1 cellular context compared by ENCODE assay signal in genomic region chr6:131063764-131064272, GRCh38.
A peak's percentile ranks its signal among the peaks of the same experiment; 100 is the strongest.
TF ChIP-seq lines count a peak whose summit lies in the region.

No MANE protein-coding gene starts in this region.

TF ChIP-seq in GM12878, 131 proteins besides CTCF, POLR2A, EP300 and RAD21 (continued from another document and continues in another):
- TF ChIP-seq TCF12 (IDR thresholded peaks at IDR 0.05; ENCODE audit: low read depth, low read length) = 0 out of 2 replicates have a peak, but pooled peaks have one; percentile 18
- TF ChIP-seq IRF5 (IDR thresholded peaks at IDR 0.05; ENCODE audit: borderline replicate concordance) = no peak
- TF ChIP-seq E2F8 (IDR thresholded peaks at IDR 0.05; ENCODE audit: low read depth, partially characterized antibody) = no peak
- no peak for TF ChIP-seq MEF2A (IDR thresholded peaks at IDR 0.05; ENCODE audit: insufficient read depth, low read depth, low read length)
- TF ChIP-seq GATAD2B (conservative IDR thresholded peaks at IDR 0.05; ENCODE audit: low read depth) = no peak
- no peak for TF ChIP-seq MYB (IDR thresholded peaks at IDR 0.05; ENCODE audit: borderline replicate concordance, low read depth, low read length)
- 0 out of 2 replicates have a peak, but pooled peaks have one; percentile 41 for TF ChIP-seq MTA3 (IDR thresholded peaks at IDR 0.05; ENCODE audit: borderline replicate concordance, low read length)
- peak; percentile 29 for TF ChIP-seq SP1 (IDR thresholded peaks at IDR 0.05; ENCODE audit: low read depth, low read length)
- peak; percentile 78 to 84 for TF ChIP-seq IKZF2 (IDR thresholded peaks at IDR 0.05)
- TF ChIP-seq, protein P1, sequence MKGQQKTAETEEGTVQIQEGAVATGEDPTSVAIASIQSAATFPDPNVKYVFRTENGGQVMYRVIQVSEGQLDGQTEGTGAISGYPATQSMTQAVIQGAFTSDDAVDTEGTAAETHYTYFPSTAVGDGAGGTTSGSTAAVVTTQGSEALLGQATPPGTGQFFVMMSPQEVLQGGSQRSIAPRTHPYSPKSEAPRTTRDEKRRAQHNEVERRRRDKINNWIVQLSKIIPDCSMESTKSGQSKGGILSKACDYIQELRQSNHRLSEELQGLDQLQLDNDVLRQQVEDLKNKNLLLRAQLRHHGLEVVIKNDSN (IDR thresholded peaks at IDR 0.05; ENCODE audit: borderline replicate concordance, extremely low read length, insufficient read depth, low read depth, low read length) = no peak
- no peak for TF ChIP-seq ZBTB11 (CRISPR knock-in tag; IDR thresholded peaks at IDR 0.05)
- TF ChIP-seq, protein P2, sequence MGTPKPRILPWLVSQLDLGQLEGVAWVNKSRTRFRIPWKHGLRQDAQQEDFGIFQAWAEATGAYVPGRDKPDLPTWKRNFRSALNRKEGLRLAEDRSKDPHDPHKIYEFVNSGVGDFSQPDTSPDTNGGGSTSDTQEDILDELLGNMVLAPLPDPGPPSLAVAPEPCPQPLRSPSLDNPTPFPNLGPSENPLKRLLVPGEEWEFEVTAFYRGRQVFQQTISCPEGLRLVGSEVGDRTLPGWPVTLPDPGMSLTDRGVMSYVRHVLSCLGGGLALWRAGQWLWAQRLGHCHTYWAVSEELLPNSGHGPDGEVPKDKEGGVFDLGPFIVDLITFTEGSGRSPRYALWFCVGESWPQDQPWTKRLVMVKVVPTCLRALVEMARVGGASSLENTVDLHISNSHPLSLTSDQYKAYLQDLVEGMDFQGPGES (IDR thresholded peaks at IDR 0.05) = no peak
- TF ChIP-seq ATF3 (IDR thresholded peaks at IDR 0.05; ENCODE audit: borderline replicate concordance, extremely low read depth, low read depth, low read length) = no peak
- no peak for TF ChIP-seq SUZ12 (IDR thresholded peaks at IDR 0.05; ENCODE audit: unreplicated experiment)
- TF ChIP-seq NR2C1 (IDR thresholded peaks at IDR 0.05) = no peak
- TF ChIP-seq FOXM1 (IDR thresholded peaks at IDR 0.05; ENCODE audit: low read depth, low read length) = peak; percentile 77; the same call in 1 of the 2 replicates
- TF ChIP-seq, protein P3, sequence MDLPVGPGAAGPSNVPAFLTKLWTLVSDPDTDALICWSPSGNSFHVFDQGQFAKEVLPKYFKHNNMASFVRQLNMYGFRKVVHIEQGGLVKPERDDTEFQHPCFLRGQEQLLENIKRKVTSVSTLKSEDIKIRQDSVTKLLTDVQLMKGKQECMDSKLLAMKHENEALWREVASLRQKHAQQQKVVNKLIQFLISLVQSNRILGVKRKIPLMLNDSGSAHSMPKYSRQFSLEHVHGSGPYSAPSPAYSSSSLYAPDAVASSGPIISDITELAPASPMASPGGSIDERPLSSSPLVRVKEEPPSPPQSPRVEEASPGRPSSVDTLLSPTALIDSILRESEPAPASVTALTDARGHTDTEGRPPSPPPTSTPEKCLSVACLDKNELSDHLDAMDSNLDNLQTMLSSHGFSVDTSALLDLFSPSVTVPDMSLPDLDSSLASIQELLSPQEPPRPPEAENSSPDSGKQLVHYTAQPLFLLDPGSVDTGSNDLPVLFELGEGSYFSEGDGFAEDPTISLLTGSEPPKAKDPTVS (IDR thresholded peaks at IDR 0.05; ENCODE audit: low read depth, low read length) = no peak
- TF ChIP-seq, protein P4, sequence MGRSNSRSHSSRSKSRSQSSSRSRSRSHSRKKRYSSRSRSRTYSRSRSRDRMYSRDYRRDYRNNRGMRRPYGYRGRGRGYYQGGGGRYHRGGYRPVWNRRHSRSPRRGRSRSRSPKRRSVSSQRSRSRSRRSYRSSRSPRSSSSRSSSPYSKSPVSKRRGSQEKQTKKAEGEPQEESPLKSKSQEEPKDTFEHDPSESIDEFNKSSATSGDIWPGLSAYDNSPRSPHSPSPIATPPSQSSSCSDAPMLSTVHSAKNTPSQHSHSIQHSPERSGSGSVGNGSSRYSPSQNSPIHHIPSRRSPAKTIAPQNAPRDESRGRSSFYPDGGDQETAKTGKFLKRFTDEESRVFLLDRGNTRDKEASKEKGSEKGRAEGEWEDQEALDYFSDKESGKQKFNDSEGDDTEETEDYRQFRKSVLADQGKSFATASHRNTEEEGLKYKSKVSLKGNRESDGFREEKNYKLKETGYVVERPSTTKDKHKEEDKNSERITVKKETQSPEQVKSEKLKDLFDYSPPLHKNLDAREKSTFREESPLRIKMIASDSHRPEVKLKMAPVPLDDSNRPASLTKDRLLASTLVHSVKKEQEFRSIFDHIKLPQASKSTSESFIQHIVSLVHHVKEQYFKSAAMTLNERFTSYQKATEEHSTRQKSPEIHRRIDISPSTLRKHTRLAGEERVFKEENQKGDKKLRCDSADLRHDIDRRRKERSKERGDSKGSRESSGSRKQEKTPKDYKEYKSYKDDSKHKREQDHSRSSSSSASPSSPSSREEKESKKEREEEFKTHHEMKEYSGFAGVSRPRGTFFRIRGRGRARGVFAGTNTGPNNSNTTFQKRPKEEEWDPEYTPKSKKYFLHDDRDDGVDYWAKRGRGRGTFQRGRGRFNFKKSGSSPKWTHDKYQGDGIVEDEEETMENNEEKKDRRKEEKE (IDR thresholded peaks at IDR 0.05) = no peak
- no peak for TF ChIP-seq SREBF1 (IDR thresholded peaks at IDR 0.05; ENCODE audit: low read length)
- TF ChIP-seq NR2C2 (IDR thresholded peaks at IDR 0.05; ENCODE audit: borderline replicate concordance, control insufficient read depth, insufficient read length, low read depth) = no peak
- no peak for TF ChIP-seq JUNB (IDR thresholded peaks at IDR 0.05)
- no peak for TF ChIP-seq STAT3 (IDR thresholded peaks at IDR 0.05; ENCODE audit: low read depth, low read length)
- TF ChIP-seq NBN (IDR thresholded peaks at IDR 0.05) = no peak
- 0 out of 2 replicates have a peak, but pooled peaks have one; percentile 39 for TF ChIP-seq PKNOX1 (IDR thresholded peaks at IDR 0.05)
- TF ChIP-seq EGR1 (IDR thresholded peaks at IDR 0.05; ENCODE audit: borderline replicate concordance in 1 of 2, low read depth in 2 of 2, low read length in 2 of 2) = no peak
- TF ChIP-seq MEF2B (IDR thresholded peaks at IDR 0.05; ENCODE audit: partially characterized antibody, poor library complexity, severe bottlenecking) = no peak
- peak; percentile 44 for TF ChIP-seq BCL11A (IDR thresholded peaks at IDR 0.05; ENCODE audit: low read depth, low read length)
- TF ChIP-seq KLF5 (IDR thresholded peaks at IDR 0.05; ENCODE audit: partially characterized antibody) = no peak
- no peak for TF ChIP-seq JUND (IDR thresholded peaks at IDR 0.05; ENCODE audit: low read depth, low read length)
- TF ChIP-seq RCOR1 (conservative IDR thresholded peaks at IDR 0.05; ENCODE audit: low read depth, low read length) = no peak
- TF ChIP-seq NFIC (IDR thresholded peaks at IDR 0.05; ENCODE audit: low read depth, low read length) = peak; percentile 88
- 0 out of 2 replicates have a peak, but pooled peaks have one; percentile 12 for TF ChIP-seq POLR2AphosphoS5 (IDR thresholded peaks at IDR 0.05; ENCODE audit: low read length)
- TF ChIP-seq NFXL1 (IDR thresholded peaks at IDR 0.05; ENCODE audit: borderline replicate concordance) = no peak
- no peak for TF ChIP-seq RELA (IDR thresholded peaks at IDR 0.05; ENCODE audit: borderline replicate concordance, partially characterized antibody)
- no peak for TF ChIP-seq YY1 (IDR thresholded peaks at IDR 0.05; ENCODE audit: low read depth, low read length)
- TF ChIP-seq, protein P5, sequence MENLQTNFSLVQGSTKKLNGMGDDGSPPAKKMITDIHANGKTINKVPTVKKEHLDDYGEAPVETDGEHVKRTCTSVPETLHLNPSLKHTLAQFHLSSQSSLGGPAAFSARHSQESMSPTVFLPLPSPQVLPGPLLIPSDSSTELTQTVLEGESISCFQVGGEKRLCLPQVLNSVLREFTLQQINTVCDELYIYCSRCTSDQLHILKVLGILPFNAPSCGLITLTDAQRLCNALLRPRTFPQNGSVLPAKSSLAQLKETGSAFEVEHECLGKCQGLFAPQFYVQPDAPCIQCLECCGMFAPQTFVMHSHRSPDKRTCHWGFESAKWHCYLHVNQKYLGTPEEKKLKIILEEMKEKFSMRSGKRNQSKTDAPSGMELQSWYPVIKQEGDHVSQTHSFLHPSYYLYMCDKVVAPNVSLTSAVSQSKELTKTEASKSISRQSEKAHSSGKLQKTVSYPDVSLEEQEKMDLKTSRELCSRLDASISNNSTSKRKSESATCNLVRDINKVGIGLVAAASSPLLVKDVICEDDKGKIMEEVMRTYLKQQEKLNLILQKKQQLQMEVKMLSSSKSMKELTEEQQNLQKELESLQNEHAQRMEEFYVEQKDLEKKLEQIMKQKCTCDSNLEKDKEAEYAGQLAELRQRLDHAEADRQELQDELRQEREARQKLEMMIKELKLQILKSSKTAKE (IDR thresholded peaks at IDR 0.05; ENCODE audit: low read depth, poor library complexity, severe bottlenecking) = peak; percentile 6
- TF ChIP-seq HDAC6 (IDR thresholded peaks at IDR 0.05; ENCODE audit: unreplicated experiment) = no peak
